In genomic region chr20:25209911-25210310, GRCh38 we compare ENCODE assay signal across 36 cellular contexts.
"Had no signal": no experiment of that assay in that cellular context is flagged by ENCODE, and none has a peak within 500 bp of the region (broad histone marks: within the 10 kb centered on the region; RNA-seq: fewer than 3 reads in every experiment).

No MANE protein-coding gene starts in this region.

- H3K27me3 ChIP-seq: adrenal gland, ascending aorta, cardiac muscle cell had no signal

- H3K4me1 ChIP-seq: ascending aorta had no signal

- H3K36me3 Mint-ChIP-seq: activated naive CD4-positive, alpha-beta T cell treated with anti-CD3 and anti-CD28 coated beads, Interleukin-2, amount 50 U/mL, for 72 hours had no signal

- H3K4me3 Mint-ChIP-seq: activated B cell treated with CpG ODN at 0.5 μM for 24 hours; activated CD4-positive, alpha-beta memory T cell treated with anti-CD3 and anti-CD28 coated beads for 36 hours; activated CD4-positive, alpha-beta T cell treated with anti-CD3 and anti-CD28 coated beads, Interleukin-2, amount 10 ng/mL, durations not matched to agents 24 days and 14 days; activated CD8-positive, alpha-beta T cell treated with anti-CD3 and anti-CD28 coated beads for 36 hours; activated naive CD4-positive, alpha-beta T cell treated with anti-CD3 and anti-CD28 coated beads for 36 hours; activated naive CD8-positive, alpha-beta T cell treated with anti-CD3 and anti-CD28 coated beads for 36 hours; activated T-cell treated with anti-CD3 and anti-CD28 coated beads, Interleukin-2, amount 50 U/mL, for 4 hours; activated T-cell treated with anti-CD3 and anti-CD28 coated beads, Interleukin-2, amount 50 U/mL, for 72 hours; activated T-helper 1 cell treated with anti-CD3 and anti-CD28 coated beads, Interleukin-12 subunit alpha, Interleukin-12 subunit beta, Interleukin-2, Interleukin-4 antibody, amounts not matched to agents 30 ng/mL and 10 ng/mL and 1 ng/mL, durations not matched to agents 14 hours and 24 hours and 36 hours; activated T-helper 17 cell treated with anti-CD3 and anti-CD28 coated beads, Interleukin-2, amount 50 U/mL, for 72 hours; brain; central memory CD8-positive, alpha-beta T cell; T-helper 2 cell treated with Interferon-gamma antibody and Interleukin-4, amounts not matched to agents 5 μg/mL and 100 μg/mL, for 36 hours had no signal

- H3K27me3 Mint-ChIP-seq: activated B cell treated with CpG ODN at 0.5 μM for 24 hours; activated CD4-positive, alpha-beta memory T cell treated with anti-CD3 and anti-CD28 coated beads for 36 hours; activated CD4-positive, alpha-beta T cell treated with anti-CD3 and anti-CD28 coated beads, Interleukin-2, amount 10 ng/mL, durations not matched to agents 24 days and 14 days; activated CD8-positive, alpha-beta T cell treated with anti-CD3 and anti-CD28 coated beads for 36 hours; activated naive CD8-positive, alpha-beta T cell treated with anti-CD3 and anti-CD28 coated beads for 36 hours; activated T-helper 17 cell treated with anti-CD3 and anti-CD28 coated beads, Interleukin-2, amount 50 U/mL, for 72 hours; brain; central memory CD8-positive, alpha-beta T cell had no signal

- H3K9me3 Mint-ChIP-seq: activated B cell treated with CpG ODN at 0.5 μM for 24 hours; activated CD4-positive, alpha-beta memory T cell treated with anti-CD3 and anti-CD28 coated beads for 36 hours; activated CD4-positive, alpha-beta T cell treated with anti-CD3 and anti-CD28 coated beads, Interleukin-2, amount 10 ng/mL, durations not matched to agents 24 days and 14 days; activated CD8-positive, alpha-beta T cell treated with anti-CD3 and anti-CD28 coated beads for 36 hours; activated naive CD4-positive, alpha-beta T cell treated with anti-CD3 and anti-CD28 coated beads for 36 hours; activated naive CD4-positive, alpha-beta T cell treated with anti-CD3 and anti-CD28 coated beads, Interleukin-2, amount 50 U/mL, for 72 hours; activated naive CD8-positive, alpha-beta T cell treated with anti-CD3 and anti-CD28 coated beads for 36 hours; activated T-cell treated with anti-CD3 and anti-CD28 coated beads, Interleukin-2, amount 50 U/mL, for 4 hours; activated T-cell treated with anti-CD3 and anti-CD28 coated beads, Interleukin-2, amount 50 U/mL, for 72 hours; activated T-helper 1 cell treated with anti-CD3 and anti-CD28 coated beads, Interleukin-12 subunit alpha, Interleukin-12 subunit beta, Interleukin-2, Interleukin-4 antibody, amounts not matched to agents 30 ng/mL and 10 ng/mL and 1 ng/mL, durations not matched to agents 14 hours and 24 hours and 36 hours; activated T-helper 17 cell treated with anti-CD3 and anti-CD28 coated beads, Interleukin-2, amount 50 U/mL, for 72 hours; brain; central memory CD8-positive, alpha-beta T cell; T-helper 2 cell treated with Interferon-gamma antibody and Interleukin-4, amounts not matched to agents 5 μg/mL and 100 μg/mL, for 36 hours had no signal

- DNase-seq: activated B cell treated with CpG ODN at 0.5 μM for 24 hours; activated CD4-positive, alpha-beta memory T cell treated with anti-CD3 and anti-CD28 coated beads for 36 hours; activated CD4-positive, alpha-beta T cell treated with anti-CD3 and anti-CD28 coated beads for 4 hours; activated CD4-positive, alpha-beta T cell treated with anti-CD3 and anti-CD28 coated beads, Interleukin-2, amount 10 ng/mL, durations not matched to agents 24 days and 14 days; activated CD4-positive, alpha-beta T cell treated with anti-CD3 and anti-CD28 coated beads, Interleukin-2, amount 50 U/mL, for 1 hour; activated CD4-positive, alpha-beta T cell treated with anti-CD3 and anti-CD28 coated beads, Interleukin-2, amount 50 U/mL, for 4 hours; activated CD4-positive, CD25-positive, alpha-beta regulatory T cell treated with anti-CD3 and anti-CD28 coated beads, Interleukin-2, amount 50 U/mL, for 72 hours; activated CD8-positive, alpha-beta memory T cell treated with anti-CD3 and anti-CD28 coated beads, Interleukin-2, amount 50 U/mL, for 4 hours; activated CD8-positive, alpha-beta T cell treated with anti-CD3 and anti-CD28 coated beads for 36 hours; activated effector memory CD4-positive, alpha-beta T cell treated with anti-CD3 and anti-CD28 coated beads, Interleukin-2, amount 50 U/mL, for 16 hours; activated gamma-delta T cell treated with Interleukin-2 at 50 U/mL for 16 hours; activated naive CD4-positive, alpha-beta T cell; activated naive CD4-positive, alpha-beta T cell treated with anti-CD3 and anti-CD28 coated beads for 36 hours; activated naive CD4-positive, alpha-beta T cell treated with anti-CD3 and anti-CD28 coated beads, Interleukin-2, amount 50 U/mL, for 16 hours; activated naive CD8-positive, alpha-beta T cell treated with anti-CD3 and anti-CD28 coated beads for 36 hours; activated T-cell treated with anti-CD3 and anti-CD28 coated beads for 4 hours; activated T-cell treated with anti-CD3 and anti-CD28 coated beads, Interleukin-2, amount 50 U/mL, for 1 hour; activated T-cell treated with anti-CD3 and anti-CD28 coated beads, Interleukin-2, amount 50 U/mL, for 4 hours; activated T-cell treated with anti-CD3 and anti-CD28 coated beads, Interleukin-2, amount 50 U/mL, for 72 hours; amniotic stem cell; caudate nucleus; cerebellar nuclear complex; T-helper 2 cell; T-helper 9 cell had no signal

- H3K27ac ChIP-seq: adrenal gland, ascending aorta, cardiac muscle cell, VCaP had no signal

- H3K9me3 ChIP-seq: adrenal gland, ascending aorta had no signal

- FAIRE-seq: bronchial epithelial cell, TTC549 had no signal

- ATAC-seq: activated CD8-positive, alpha-beta T cell treated with anti-CD3 and anti-CD28 coated beads for 36 hours; activated naive CD4-positive, alpha-beta T cell treated with anti-CD3 and anti-CD28 coated beads, Interleukin-2, amount 50 U/mL, for 72 hours; activated T-cell treated with anti-CD3 and anti-CD28 coated beads, Interleukin-2, amount 50 U/mL, for 4 hours; activated T-cell treated with anti-CD3 and anti-CD28 coated beads, Interleukin-2, amount 50 U/mL, for 72 hours; activated T-helper 17 cell treated with anti-CD3 and anti-CD28 coated beads, Interleukin-2, amount 50 U/mL, for 72 hours had no signal

- H3K27ac Mint-ChIP-seq: activated B cell treated with CpG ODN at 0.5 μM for 24 hours; activated CD4-positive, alpha-beta memory T cell treated with anti-CD3 and anti-CD28 coated beads for 36 hours; activated CD4-positive, alpha-beta T cell treated with anti-CD3 and anti-CD28 coated beads, Interleukin-2, amount 10 ng/mL, durations not matched to agents 24 days and 14 days; activated CD8-positive, alpha-beta T cell treated with anti-CD3 and anti-CD28 coated beads for 36 hours; activated naive CD4-positive, alpha-beta T cell treated with anti-CD3 and anti-CD28 coated beads for 36 hours; activated naive CD8-positive, alpha-beta T cell treated with anti-CD3 and anti-CD28 coated beads for 36 hours; activated T-cell treated with anti-CD3 and anti-CD28 coated beads, Interleukin-2, amount 50 U/mL, for 72 hours; activated T-helper 1 cell treated with anti-CD3 and anti-CD28 coated beads, Interleukin-12 subunit alpha, Interleukin-12 subunit beta, Interleukin-2, Interleukin-4 antibody, amounts not matched to agents 30 ng/mL and 10 ng/mL and 1 ng/mL, durations not matched to agents 14 hours and 24 hours and 36 hours; activated T-helper 17 cell treated with anti-CD3 and anti-CD28 coated beads, Interleukin-2, amount 50 U/mL, for 72 hours; brain; T-helper 2 cell treated with Interferon-gamma antibody and Interleukin-4, amounts not matched to agents 5 μg/mL and 100 μg/mL, for 36 hours had no signal

- H3K4me3 ChIP-seq: adrenal gland, ascending aorta, cardiac muscle cell had no signal
